ENCODE assay signal across 31 cellular contexts in genomic region chr7:132009778-132010177, GRCh38.
DNase-seq lines count a peak whose midpoint lies in the region; ATAC-seq, FAIRE-seq and TF ChIP-seq lines count a peak whose summit lies in the region.
"Had no signal": no experiment of that assay in that cellular context is flagged by ENCODE, and none has a peak within 500 bp of the region (broad histone marks: within the 10 kb centered on the region; RNA-seq: fewer than 3 reads in every experiment).

No MANE protein-coding gene starts in this region.

- H3K4me3 ChIP-seq in AG10803 (ENCODE audit: low read length) = no peak overlapping the region
- H3K4me3 ChIP-seq in GM23248 = no peak overlapping the region
- H3K4me3 ChIP-seq in astrocyte (ENCODE audit: insufficient read depth, low read depth, low read length) = no peak overlapping the region
- H3K4me3 ChIP-seq in breast epithelium = no peak overlapping the region
- H3K4me3 ChIP-seq: coronary artery, esophagus muscularis mucosa, ovary, PC-9, right atrium auricular region, uterus had no signal

- peaks cover 13% of the 10 kb centered on the region for H3K9me3 Mint-ChIP-seq in astrocyte (ENCODE audit: unreplicated experiment)
- H3K9me3 Mint-ChIP-seq in activated CD4-positive, alpha-beta memory T cell treated with anti-CD3 and anti-CD28 coated beads for 36 hours = peaks cover 24% of the 10 kb centered on the region

- H3K27me3 Mint-ChIP-seq in astrocyte (ENCODE audit: low read depth, unreplicated experiment) = no peaks in the 10 kb centered on the region
- no peaks in the 10 kb centered on the region for H3K27me3 Mint-ChIP-seq in activated CD4-positive, alpha-beta memory T cell treated with anti-CD3 and anti-CD28 coated beads for 36 hours
- H3K27me3 Mint-ChIP-seq: stimulated activated naive B cell treated with anti-CD40 and anti-IgM and Interleukin-4, amounts not matched to agents 10 μg/mL and 1 μg/mL and 100 μg/mL, for 72 hours had no signal

- POLR2A ChIA-PET in activated CD4-positive, alpha-beta memory T cell treated with anti-CD3 and anti-CD28 coated beads for 36 hours (lab: Charles Lee) = no interaction called here

- CTCF ChIA-PET in activated CD4-positive, alpha-beta memory T cell treated with anti-CD3 and anti-CD28 coated beads for 36 hours (lab: Charles Lee) = no interaction called here

- no peaks in the 10 kb centered on the region for H3K36me3 ChIP-seq in GM23248 (ENCODE audit: low read depth)
- H3K36me3 ChIP-seq in astrocyte (ENCODE audit: insufficient read depth, low read length) = no peaks in the 10 kb centered on the region
- H3K36me3 ChIP-seq in breast epithelium = peaks cover 7% of the 10 kb centered on the region
- H3K36me3 ChIP-seq: esophagus muscularis mucosa, ovary, right atrium auricular region, uterus had no signal

- H3K4me1 Mint-ChIP-seq in astrocyte (ENCODE audit: low read depth, unreplicated experiment) = no peaks in the 10 kb centered on the region
- no peaks in the 10 kb centered on the region for H3K4me1 Mint-ChIP-seq in activated CD4-positive, alpha-beta memory T cell treated with anti-CD3 and anti-CD28 coated beads for 36 hours (ENCODE audit: low read depth)
- H3K4me1 Mint-ChIP-seq: brain; stimulated activated naive B cell treated with anti-CD40 and anti-IgM and Interleukin-4, amounts not matched to agents 10 μg/mL and 1 μg/mL and 100 μg/mL, for 72 hours had no signal

- H3K4me1 ChIP-seq in GM23248 (ENCODE audit: insufficient read depth) (no peaks in the 10 kb centered on the region), astrocyte (ENCODE audit: insufficient read depth, low read length) (peaks cover 6% of the 10 kb centered on the region), breast epithelium (no peaks in the 10 kb centered on the region)
- H3K4me1 ChIP-seq: right atrium auricular region, uterus had no signal

- H3K9me3 ChIP-seq in GM23248 (ENCODE audit: low read depth) = peaks cover 4% of the 10 kb centered on the region
- H3K9me3 ChIP-seq in astrocyte (ENCODE audit: insufficient read depth, low read depth, low read length) = peaks cover 3% of the 10 kb centered on the region
- H3K9me3 ChIP-seq in breast epithelium = peaks cover 4 to 24% of the 10 kb centered on the region in 2 donors
- H3K9me3 ChIP-seq: ovary had no signal

- ATAC-seq in HG03439 (IDR thresholded peaks at IDR 0.05; ENCODE audit: unreplicated experiment) = no peak
- ATAC-seq: activated CD4-positive, CD25-positive, alpha-beta regulatory T cell treated with anti-CD3 and anti-CD28 coated beads, Interleukin-2, amount 50 U/mL, for 24 hours; activated CD8-positive, alpha-beta T cell treated with anti-CD3 and anti-CD28 coated beads, Interleukin-2, amount 10 ng/mL, durations not matched to agents 7 days and 5 days; stimulated activated naive B cell treated with anti-CD40 and anti-IgM and Interleukin-4, amounts not matched to agents 10 μg/mL and 1 μg/mL and 100 μg/mL, for 72 hours had no signal

- H3K27me3 ChIP-seq in GM23248 (replicated peaks; ENCODE audit: insufficient read depth) = peaks cover 12% of the 10 kb centered on the region
- H3K27me3 ChIP-seq in astrocyte (ENCODE audit: insufficient read depth, low read length) = no peaks in the 10 kb centered on the region
- H3K27me3 ChIP-seq in breast epithelium = no peaks in the 10 kb centered on the region
- H3K27me3 ChIP-seq: esophagus muscularis mucosa, ovary, right atrium auricular region, uterus had no signal

- TF ChIP-seq CTCF in AG10803 (conservative IDR thresholded peaks at IDR 0.05; ENCODE audit: low read length) = no peak
- no peak for TF ChIP-seq CTCF in astrocyte (IDR thresholded peaks at IDR 0.05; ENCODE audit: insufficient read depth, low read depth, low read length)
- no peak for TF ChIP-seq CTCF in breast epithelium (IDR thresholded peaks at IDR 0.05)

- no peak for TF ChIP-seq POLR2A in breast epithelium (IDR thresholded peaks at IDR 0.05)

- intact Hi-C loops in breast epithelium (cut with DNase I; ENCODE audit: low total_unique reads) = loop anchor here (5.0 kb wide), 1 partner anchor 142 kb away; no protein-coding TSS in a partner anchor
- intact Hi-C loops in activated CD4-positive, alpha-beta memory T cell treated with anti-CD3 and anti-CD28 coated beads for 36 hours (cut with micrococcal nuclease) = no loop called here

- no peaks in the 10 kb centered on the region for H3K36me3 Mint-ChIP-seq in astrocyte (ENCODE audit: low read depth, unreplicated experiment)
- H3K36me3 Mint-ChIP-seq in activated CD4-positive, alpha-beta memory T cell treated with anti-CD3 and anti-CD28 coated beads for 36 hours = no peaks in the 10 kb centered on the region
- H3K36me3 Mint-ChIP-seq: brain had no signal

- peak overlapping the region; percentile 53 for H3K27ac Mint-ChIP-seq in astrocyte (ENCODE audit: unreplicated experiment)
- H3K27ac Mint-ChIP-seq in activated CD4-positive, alpha-beta memory T cell treated with anti-CD3 and anti-CD28 coated beads for 36 hours = no peak overlapping the region
- H3K27ac Mint-ChIP-seq: activated CD8-positive, alpha-beta T cell treated with anti-CD3 and anti-CD28 coated beads, Interleukin-2, amount 10 ng/mL, durations not matched to agents 7 days and 5 days; brain; mesothelial cell of epicardium; nephron; stimulated activated naive B cell treated with anti-CD40 and anti-IgM and Interleukin-4, amounts not matched to agents 10 μg/mL and 1 μg/mL and 100 μg/mL, for 72 hours had no signal

- no peak overlapping the region for H3K4me3 Mint-ChIP-seq in astrocyte (ENCODE audit: unreplicated experiment)
- H3K4me3 Mint-ChIP-seq in activated CD4-positive, alpha-beta memory T cell treated with anti-CD3 and anti-CD28 coated beads for 36 hours = no peak overlapping the region
- H3K4me3 Mint-ChIP-seq: activated CD8-positive, alpha-beta T cell treated with anti-CD3 and anti-CD28 coated beads, Interleukin-2, amount 10 ng/mL, durations not matched to agents 7 days and 5 days; brain; mesothelial cell of epicardium; nephron; stimulated activated naive B cell treated with anti-CD40 and anti-IgM and Interleukin-4, amounts not matched to agents 10 μg/mL and 1 μg/mL and 100 μg/mL, for 72 hours had no signal

- no peak overlapping the region for H3K27ac ChIP-seq in GM23248
- H3K27ac ChIP-seq in astrocyte (ENCODE audit: low read depth, low read length) = peak overlapping the region; percentile 11
- H3K27ac ChIP-seq in breast epithelium = no peak overlapping the region
- H3K27ac ChIP-seq: C4-2B, coronary artery, esophagus muscularis mucosa, KMS-11, ovary, PC-9, right atrium auricular region, uterus had no signal

- in situ Hi-C loops in GM23248 (cut with MboI) = no loop called here

- H3K9me2 ChIP-seq in GM23248 (ENCODE audit: insufficient read depth) = no peaks in the 10 kb centered on the region

- no peaks in the 10 kb centered on the region for H3K79me2 ChIP-seq in GM23248 (ENCODE audit: insufficient read depth)
- H3K79me2 ChIP-seq in astrocyte (ENCODE audit: insufficient read depth, low read length) = no peaks in the 10 kb centered on the region

- H2AFZ ChIP-seq in GM23248 (no peak overlapping the region), astrocyte (ENCODE audit: low read depth, low read length) (peak overlapping the region; percentile 20)
- H2AFZ ChIP-seq: PC-9 had no signal

- WGBS in GM23248 (ENCODE audit: low coverage in 1 of 2, low lambda C conversion rate in 2 of 2, missing lambda C conversion rate in 2 of 2), 2 experiments = 44 to 52% methylated on average over 4 of the region's 4 CpGs

- no peaks in the 10 kb centered on the region for H3F3A ChIP-seq in GM23248 (ENCODE audit: insufficient read depth)

- DNase-seq in AG10803 (ENCODE audit: low read depth) = peak; percentile 18
- peak; percentile 27 for DNase-seq in GM23248
- peak; percentile 54 for DNase-seq in astrocyte (ENCODE audit: low read depth)
- peak; percentile 16 for DNase-seq in iris pigment epithelial cell (ENCODE audit: low read depth)
- no peak for DNase-seq in T-helper 1 cell
- DNase-seq in breast epithelium (ENCODE audit: low spot score in 2 of 2) = no peak
- no peak for DNase-seq in activated CD4-positive, alpha-beta memory T cell treated with anti-CD3 and anti-CD28 coated beads for 36 hours
- DNase-seq: activated CD8-positive, alpha-beta T cell treated with anti-CD3 and anti-CD28 coated beads, Interleukin-2, amount 10 ng/mL, durations not matched to agents 7 days and 5 days; activated gamma-delta T cell; activated T-cell treated with anti-CD3 and anti-CD28 coated beads, Interleukin-2, amount 50 U/mL, for 1 hour; islet precursor cell; NCI-H1694 treated with DMSO at 0.1 percent for 48 hours; NCI-H446 treated with DMSO at 0.1 percent for 48 hours; ovary; PC-9; SHP77 treated with DMSO at 0.1 percent for 48 hours; stimulated activated CD4-positive, alpha-beta T cell treated with anti-CD3 and anti-CD28 coated beads, Interleukin-12 subunit alpha, Interleukin-12 subunit beta, amount 100 ng/mL, for 4 hours; stimulated activated CD4-positive, alpha-beta T cell treated with anti-CD3 and anti-CD28 coated beads, Interleukin-4, amount 100 ng/mL, for 24 hours; stimulated activated naive B cell treated with anti-CD40 and anti-IgM and Interleukin-4, amounts not matched to agents 10 μg/mL and 1 μg/mL and 100 μg/mL, for 72 hours; uterus had no signal

- H3K9ac ChIP-seq in GM23248 (no peak overlapping the region), astrocyte (ENCODE audit: low read length) (no peak overlapping the region)
- H3K9ac ChIP-seq: KMS-11 had no signal

- no peak for FAIRE-seq in astrocyte (lab: Jason Lieb, UNC)
- FAIRE-seq: H1 had no signal

- no peak overlapping the region for H3K4me2 ChIP-seq in GM23248 (ENCODE audit: unreplicated experiment)
- peak overlapping the region; percentile 6 for H3K4me2 ChIP-seq in astrocyte (ENCODE audit: low read length)
- H3K4me2 ChIP-seq: KMS-11, PC-9 had no signal

- H4K20me1 ChIP-seq in GM23248 (ENCODE audit: insufficient read depth) = no peaks in the 10 kb centered on the region
- H4K20me1 ChIP-seq in astrocyte (ENCODE audit: insufficient read depth, low read length) = no peaks in the 10 kb centered on the region

Comparison
In these comparisons a context has a peak if more than half of its experiments do, and no peak if none do; other contexts are left out.
1. DNase-seq: peak in AG10803 (single experiment), GM23248 (single experiment), astrocyte (single experiment) and iris pigment epithelial cell (single experiment); none in T-helper 1 cell (0 of 5), breast epithelium (0 of 2) and activated CD4-positive, alpha-beta memory T cell treated with anti-CD3 and anti-CD28 coated beads for 36 hours (single experiment).